ENCODE assay signal across 23 cellular contexts in the genomic region with DNA sequence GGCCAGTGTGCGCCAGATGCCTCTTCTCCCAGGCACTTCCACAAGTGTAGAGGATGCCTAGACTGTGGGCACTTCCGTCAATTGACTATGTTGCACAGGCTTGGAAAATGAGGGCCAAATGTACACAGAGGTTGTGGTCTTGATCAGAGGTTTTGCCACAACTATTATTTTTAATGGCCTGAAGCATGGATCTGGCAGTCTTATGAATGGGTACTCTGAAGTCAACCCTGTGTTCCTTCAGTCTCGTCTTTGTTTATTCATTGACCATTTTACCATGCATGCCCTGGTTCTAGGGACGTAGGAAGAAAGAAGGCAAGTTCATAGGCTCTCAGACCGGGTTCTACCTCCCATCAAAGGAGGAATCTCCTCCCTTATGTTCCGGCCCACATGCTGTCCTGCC.
DNase-seq lines count a peak whose midpoint lies in the region; FAIRE-seq and TF ChIP-seq lines count a peak whose summit lies in the region.
"Had no signal": no experiment of that assay in that cellular context is flagged by ENCODE, and none has a peak within 500 bp of the region (broad histone marks: within the 10 kb centered on the region; RNA-seq: fewer than 3 reads in every experiment).

No MANE protein-coding gene starts in this region.

- H3K9me3 ChIP-seq in BE2C: peaks cover 3% of the 10 kb centered on the region
- H3K9me3 ChIP-seq in Karpas-422 (ENCODE audit: low read length): no peaks in the 10 kb centered on the region
- H3K9me3 ChIP-seq: A549, BLaER1, Caco-2 had no signal

- H3K36me3 ChIP-seq in BE2C (no peaks in the 10 kb centered on the region), Karpas-422 (ENCODE audit: insufficient read depth, low read length) (no peaks in the 10 kb centered on the region)
- H3K36me3 ChIP-seq: BLaER1 had no signal

- no peak overlapping the region for H3K4me2 ChIP-seq in Karpas-422 (ENCODE audit: low read depth, low read length, poor library complexity, severe bottlenecking)
- H3K4me2 ChIP-seq: A549, BLaER1 had no signal

- no peak for FAIRE-seq in GM12892 (lab: Jason Lieb, UNC)
- FAIRE-seq: A549, D721Med, G401.6, GM12891, GM18507, GM19239 had no signal

- H3K27me3 ChIP-seq in BE2C (peaks cover 8% of the 10 kb centered on the region; the same call in 1 of the 2 replicates), Karpas-422 (ENCODE audit: low read length) (no peaks in the 10 kb centered on the region)
- H3K27me3 ChIP-seq: BLaER1 had no signal

- no peak for TF ChIP-seq CTCF in BE2C (IDR thresholded peaks at IDR 0.05; ENCODE audit: low read depth, low read length)

- no peak for TF ChIP-seq POLR2A in GM12892 (IDR thresholded peaks at IDR 0.05; ENCODE audit: low read depth, low read length)

- no peaks in the 10 kb centered on the region for H3K79me2 ChIP-seq in Karpas-422 (ENCODE audit: low read length)

- H2AFZ ChIP-seq in Karpas-422 (ENCODE audit: low read length): no peak overlapping the region

- DNase-seq in COLO829 (ENCODE audit: low spot score) (peak; percentile 55), SK-MEL-5 (ENCODE audit: low read depth, low spot score) (peak; percentile 66), foreskin melanocyte (peak; percentile 92), BE2C (no peak), Karpas-422 (no peak), GM12892 (ENCODE audit: insufficient read length) (no peak)
- DNase-seq: AML-193; C1 segment of cervical spinal cord; Caco-2; Calu3; CD4-positive, alpha-beta memory T cell; CD4-positive, CD25-positive, alpha-beta regulatory T cell; CD8-positive, alpha-beta memory T cell; DMS79 treated with DMSO at 0.1 percent for 48 hours; GF-D8 had no signal

- no peak overlapping the region for H3K27ac ChIP-seq in Karpas-422 (ENCODE audit: low read length)
- H3K27ac ChIP-seq: 22Rv1, A549, BLaER1 had no signal

- H3K9me2 ChIP-seq in Karpas-422 (replicated peaks; ENCODE audit: insufficient read depth, low read length): no peaks in the 10 kb centered on the region

- in situ Hi-C loops in SK-MEL-5 (cut with HindIII; ENCODE audit: low pct_unique_long_range_greater_than_20kb, low sequenced_read_pairs): no loop called here

- H3K4me3 ChIP-seq in BE2C (ENCODE audit: low read depth, low read length): no peak overlapping the region
- no peak overlapping the region for H3K4me3 ChIP-seq in Karpas-422 (ENCODE audit: low read length)
- H3K4me3 ChIP-seq: A549, BLaER1 had no signal

- H3K9ac ChIP-seq in Karpas-422 (ENCODE audit: low read length): no peak overlapping the region
- H3K9ac ChIP-seq: BLaER1 had no signal

- H3K4me1 ChIP-seq in BE2C (no peaks in the 10 kb centered on the region; the same call in 1 of the 2 replicates), Karpas-422 (ENCODE audit: low read length) (peaks cover 8% of the 10 kb centered on the region)
- H3K4me1 ChIP-seq: BLaER1, Caco-2 had no signal

- H4K20me1 ChIP-seq in Karpas-422 (ENCODE audit: insufficient read depth, low read depth, low read length): no peaks in the 10 kb centered on the region
- H4K20me1 ChIP-seq: BLaER1 had no signal

Comparison
In these comparisons a context has a peak if more than half of its experiments do, and no peak if none do; other contexts are left out.
1. DNase-seq: peak in COLO829 (single experiment), SK-MEL-5 (single experiment) and foreskin melanocyte (single experiment); none in BE2C (single experiment), Karpas-422 (single experiment) and GM12892 (single experiment).